ENCODE assay signal across 8 cellular contexts in genomic region chr7:23546897-23547572, GRCh38. TPM values are rescaled to one million over a fixed set of nuclear protein-coding genes. Genes with fewer than 3 reads are reported as not detected.
A peak's percentile ranks its signal among the peaks of the same experiment; 100 is the strongest.
DNase-seq lines count a peak whose midpoint lies in the region; ATAC-seq and TF ChIP-seq lines count a peak whose summit lies in the region.

No MANE protein-coding gene starts in this region.

- ATAC-seq in GM18868 (IDR thresholded peaks at IDR 0.05; ENCODE audit: unreplicated experiment) (peak; percentile 67), HG03354 (IDR thresholded peaks at IDR 0.05; ENCODE audit: poor library complexity, severe bottlenecking, unreplicated experiment) (peak; percentile 62), left lobe of liver (peak; percentile 97)

- peak; percentile 91 for TF ChIP-seq CTCF in AG09319 (IDR thresholded peaks at IDR 0.05; ENCODE audit: low read depth, low read length)

- peak; percentile 76 for DNase-seq in AG09319 (ENCODE audit: extremely low read depth, low read depth)
- peak; percentile 91 for DNase-seq in NCI-H460 (ENCODE audit: extremely low read depth, low read depth)
- DNase-seq in activated CD4-positive, CD25-positive, alpha-beta regulatory T cell treated with anti-CD3 and anti-CD28 coated beads, Interleukin-2, amount 50 U/mL, for 72 hours, result peak; percentile 54
- peak; percentile 94 for DNase-seq in cerebellar cortex (ENCODE audit: low spot score)
- DNase-seq in left lobe of liver (ENCODE audit: low spot score), result peak; percentile 73
- peak; percentile 55 to 75 for DNase-seq in stimulated activated CD4-positive, alpha-beta T cell treated with anti-CD3 and anti-CD28 coated beads, Interleukin-4, amount 100 ng/mL, for 4 hours

RNA-seq across cellular contexts. Expression of gene TRA2A, which starts 15.3 kb away (rescaled TPM):
- 18.8 and 23.1 TPM in 2 replicates for total RNA-seq in NCI-H460 (2014; rRNA removed; shearing (Covaris generic))
- 26.3 and 41.3 TPM in 2 replicates for polyA plus RNA-seq in NCI-H460 (2014; cell fraction: nucleus; rRNA removed)
- total RNA-seq in left lobe of liver, result 28.4 TPM

RNA-seq across cellular contexts. Expression of gene CCDC126, which starts 50.1 kb away (rescaled TPM):
- total RNA-seq in NCI-H460 (2014; rRNA removed; shearing (Covaris generic)), result 12.3 and 16.4 TPM in 2 replicates
- 5.3 and 6.4 TPM in 2 replicates for polyA plus RNA-seq in NCI-H460 (2014; cell fraction: nucleus; rRNA removed)
- 7.7 TPM for total RNA-seq in left lobe of liver

Comparison
In these comparisons a context has a peak if more than half of its experiments do, and no peak if none do; other contexts are left out.
1. Peak in every context shown above with its lines: DNase-seq and ATAC-seq.